ENCODE assay signal across 25 cellular contexts in the genomic region with DNA sequence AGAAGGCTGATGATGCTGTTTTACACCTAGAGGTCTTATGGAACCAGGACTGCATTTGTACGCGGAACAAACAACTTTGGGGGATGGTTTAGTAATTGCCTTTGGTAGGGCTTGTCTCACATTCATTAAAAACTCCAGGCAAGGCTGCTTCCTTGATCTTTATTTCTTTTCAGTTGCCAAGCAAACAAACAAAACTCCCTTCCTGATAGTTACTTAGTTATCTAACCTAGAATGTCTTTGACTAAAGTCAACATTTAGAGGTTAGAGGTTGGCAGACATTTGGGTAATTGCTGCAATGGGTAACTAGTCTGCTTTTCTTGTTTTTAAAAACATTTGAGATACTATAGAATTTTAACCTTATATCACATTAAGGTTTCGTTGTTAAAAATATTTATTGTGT.
"Had no signal": no experiment of that assay in that cellular context is flagged by ENCODE, and none has a peak within 500 bp of the region (broad histone marks: within the 10 kb centered on the region; RNA-seq: fewer than 3 reads in every experiment).

No MANE protein-coding gene starts in this region.

- H3K4me3 ChIP-seq: adrenal gland, ascending aorta, hepatocyte, sigmoid colon, smooth muscle cell, uterus had no signal

- H3K79me2 ChIP-seq: hepatocyte had no signal

- H3K27ac ChIP-seq: adrenal gland, ascending aorta, brain microvascular endothelial cell, hepatocyte, sigmoid colon, uterus had no signal

- H3K36me3 ChIP-seq: adrenal gland, ascending aorta, brain microvascular endothelial cell, sigmoid colon, uterus had no signal

- FAIRE-seq: endothelial cell of umbilical vein, frontal cortex had no signal

- H3K27me3 ChIP-seq: adrenal gland, ascending aorta, brain microvascular endothelial cell, hepatocyte, sigmoid colon, uterus had no signal

- ATAC-seq: activated T-helper 17 cell treated with anti-CD3 and anti-CD28 coated beads, Interleukin-2, amount 50 U/mL, for 72 hours; esophagus mucosa; left ventricle myocardium superior; natural killer cell treated with Interleukin-12 subunit alpha and Interleukin-12 subunit beta and Interleukin-15 and Interleukin-18, amount 100 ng/mL, for 72 hours; stimulated activated naive B cell treated with anti-CD40 and anti-IgM and Interleukin-4, amounts not matched to agents 10 μg/mL and 1 μg/mL and 100 μg/mL, for 72 hours; WTC11 had no signal

- H3K4me1 ChIP-seq: adrenal gland, ascending aorta, sigmoid colon, uterus had no signal

- H3K9me3 ChIP-seq: adrenal gland, ascending aorta, sigmoid colon, uterus had no signal

- H3K4me2 ChIP-seq: hepatocyte, smooth muscle cell had no signal

- H2AFZ ChIP-seq: hepatocyte had no signal

- DNase-seq: activated T-cell treated with anti-CD3 and anti-CD28 coated beads, Interleukin-2, amount 50 U/mL, for 24 hours; adrenal gland; brain microvascular endothelial cell; caudate nucleus; dermis blood vessel endothelial cell; effector CD8-positive, alpha-beta T cell; glutamatergic neuron; kidney glomerular epithelial cell; left ventricle myocardium superior; nucleus accumbens; sigmoid colon; stimulated activated CD4-positive, alpha-beta T cell treated with anti-CD3 and anti-CD28 coated beads, Interleukin-15, amount 100 ng/mL, for 24 hours; stimulated activated naive B cell treated with anti-CD40 and anti-IgM and Interleukin-4, amounts not matched to agents 10 μg/mL and 1 μg/mL and 100 μg/mL, for 72 hours; T-helper 9 cell; trophoblast cell; uterus had no signal
